Comparison of ENCODE assay signal across 1 cellular context in genomic region chr9:137034709-137035506, GRCh38.
TF ChIP-seq lines count a peak whose summit lies in the region.

No MANE protein-coding gene starts in this region.

TF ChIP-seq in A549, 52 proteins besides CTCF, POLR2A, EP300 and RAD21 (continued from another document):
- TF ChIP-seq BHLHE40 (IDR thresholded peaks at IDR 0.05; ENCODE audit: low read depth, low read length) (no peak), REST (IDR thresholded peaks at IDR 0.05) (no peak), ESRRA (IDR thresholded peaks at IDR 0.05; ENCODE audit: borderline replicate concordance, low read length) (no peak), EHMT2 (IDR thresholded peaks at IDR 0.05; ENCODE audit: low read depth) (no peak), EHF (CRISPR knock-in tag; IDR thresholded peaks at IDR 0.05) (no peak), HOXB13 (CRISPR knock-in tag; IDR thresholded peaks at IDR 0.05; ENCODE audit: low read depth) (no peak), SMC3 (IDR thresholded peaks at IDR 0.05) (peak; percentile 83), POLR2AphosphoS2 (conservative IDR thresholded peaks at IDR 0.05; ENCODE audit: low read length) (no peak), HEYL (CRISPR knock-in tag; IDR thresholded peaks at IDR 0.05) (no peak)
